33 cellular contexts compared by ENCODE assay signal in genomic region chr4:54575919-54576318, GRCh38.
"Had no signal": no experiment of that assay in that cellular context is flagged by ENCODE, and none has a peak within 500 bp of the region (broad histone marks: within the 10 kb centered on the region; RNA-seq: fewer than 3 reads in every experiment).

No MANE protein-coding gene starts in this region.

- H3K9me3 Mint-ChIP-seq: activated CD8-positive, alpha-beta T cell treated with anti-CD3 and anti-CD28 coated beads for 36 hours; activated T-cell treated with anti-CD3 and anti-CD28 coated beads, Interleukin-2, amount 50 U/mL, for 4 hours had no signal

- H3K4me3 ChIP-seq: esophagus squamous epithelium, gastrocnemius medialis, heart left ventricle had no signal

- H3K27ac ChIP-seq: brain microvascular endothelial cell, esophagus squamous epithelium, gastrocnemius medialis, heart left ventricle, VCaP had no signal

- ATAC-seq: activated CD4-positive, CD25-positive, alpha-beta regulatory T cell treated with anti-CD3 and anti-CD28 coated beads, Interleukin-2, amount 50 U/mL, for 24 hours; activated CD8-positive, alpha-beta T cell treated with anti-CD3 and anti-CD28 coated beads for 36 hours; activated T-cell treated with anti-CD3 and anti-CD28 coated beads, Interleukin-2, amount 50 U/mL, for 4 hours; activated T-helper 17 cell treated with anti-CD3 and anti-CD28 coated beads, Interleukin-2, amount 50 U/mL, for 72 hours; gastrocnemius medialis; heart left ventricle had no signal

- H3K4me1 Mint-ChIP-seq: activated B cell treated with CpG ODN at 0.5 μM for 24 hours; activated T-helper 17 cell treated with anti-CD3 and anti-CD28 coated beads, Interleukin-2, amount 50 U/mL, for 72 hours had no signal

- H3K36me3 ChIP-seq: brain microvascular endothelial cell, esophagus squamous epithelium, gastrocnemius medialis, heart left ventricle had no signal

- DNase-seq: activated B cell treated with CpG ODN at 0.5 μM for 24 hours; activated CD4-positive, alpha-beta T cell treated with anti-CD3 and anti-CD28 coated beads for 48 hours; activated CD4-positive, alpha-beta T cell treated with anti-CD3 and anti-CD28 coated beads, Interleukin-2, amount 50 U/mL, for 1 hour; activated CD4-positive, alpha-beta T cell treated with anti-CD3 and anti-CD28 coated beads, Interleukin-2, amount 50 U/mL, for 48 hours; activated CD8-positive, alpha-beta memory T cell treated with anti-CD3 and anti-CD28 coated beads for 24 hours; activated CD8-positive, alpha-beta T cell treated with anti-CD3 and anti-CD28 coated beads for 36 hours; activated effector memory CD4-positive, alpha-beta T cell treated with Interleukin-2 at 50 U/mL for 16 hours; activated gamma-delta T cell treated with Interleukin-2 at 50 U/mL for 16 hours; activated naive CD4-positive, alpha-beta T cell treated with anti-CD3 and anti-CD28 coated beads, Interleukin-2, amount 50 U/mL, for 16 hours; activated naive CD4-positive, alpha-beta T cell treated with Interleukin-2 at 50 U/mL for 16 hours; activated T-cell treated with anti-CD3 and anti-CD28 coated beads, Interleukin-2, amount 50 U/mL, for 4 hours; amniotic stem cell; anterior cingulate cortex; brain microvascular endothelial cell; caudate nucleus; cortex of kidney; dermis blood vessel endothelial cell; effector CD8-positive, alpha-beta T cell; erythroblast; esophagus squamous epithelium; gastrocnemius medialis; glutamatergic neuron; heart left ventricle; T-helper 2 cell had no signal

- H3K27me3 ChIP-seq: brain microvascular endothelial cell, esophagus squamous epithelium had no signal

- FAIRE-seq: astrocyte, colon, endometrium, endothelial cell of umbilical vein, TTC549 had no signal

- H3K27ac Mint-ChIP-seq: activated B cell treated with CpG ODN at 0.5 μM for 24 hours; activated CD8-positive, alpha-beta T cell treated with anti-CD3 and anti-CD28 coated beads for 36 hours; activated naive CD8-positive, alpha-beta T cell; activated T-helper 17 cell treated with anti-CD3 and anti-CD28 coated beads, Interleukin-2, amount 50 U/mL, for 72 hours had no signal

- H3K36me3 Mint-ChIP-seq: activated naive CD8-positive, alpha-beta T cell had no signal

- H3K4me3 Mint-ChIP-seq: activated B cell treated with CpG ODN at 0.5 μM for 24 hours; activated CD8-positive, alpha-beta T cell treated with anti-CD3 and anti-CD28 coated beads for 36 hours; activated naive CD8-positive, alpha-beta T cell; activated T-cell treated with anti-CD3 and anti-CD28 coated beads, Interleukin-2, amount 50 U/mL, for 4 hours; activated T-helper 17 cell treated with anti-CD3 and anti-CD28 coated beads, Interleukin-2, amount 50 U/mL, for 72 hours had no signal
